8 cellular contexts compared by ENCODE assay signal in the genomic region with DNA sequence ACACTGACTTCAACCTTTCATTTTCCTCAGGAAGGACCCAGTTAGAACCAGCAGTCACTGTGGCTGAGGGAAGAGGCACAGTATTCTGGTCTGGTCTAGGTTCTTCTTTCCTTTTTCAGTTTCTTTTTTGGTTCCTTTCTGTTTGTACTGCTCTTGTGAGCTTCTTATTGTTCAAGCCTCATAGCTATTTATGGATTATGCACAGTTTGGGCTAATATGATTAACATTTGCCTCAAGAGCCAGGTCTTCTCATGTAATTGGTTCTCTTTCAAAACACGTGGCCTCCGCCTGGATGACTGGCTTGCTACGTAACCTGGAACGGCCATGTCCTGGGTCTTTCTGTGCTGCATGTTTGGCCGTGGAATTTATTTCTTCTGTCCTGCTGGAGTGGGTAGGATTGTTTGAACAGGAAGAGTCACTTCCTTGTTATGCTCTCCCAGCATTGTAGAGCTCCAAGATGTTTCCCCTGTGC. TPM values are rescaled to one million over a fixed set of nuclear protein-coding genes. Genes with fewer than 3 reads are reported as not detected.
DNase-seq lines count a peak whose midpoint lies in the region; ATAC-seq and TF ChIP-seq lines count a peak whose summit lies in the region.

No MANE protein-coding gene starts in this region.

- DNase-seq in PC-3 (peak; percentile 85), heart left ventricle (peak in 4 of 5 donors; percentile 55 to 75 (median 58)), Caco-2 (no peak), glutamatergic neuron (no peak)
- DNase-seq in stimulated activated naive B cell treated with anti-CD40 and anti-IgM and Interleukin-4, amounts not matched to agents 10 μg/mL and 1 μg/mL and 100 μg/mL, for 72 hours, result peak; percentile 4

- BruUV-seq in PC-3 (replicated peaks; lab: Mats Ljungman, UMichigan) (no TSS peak), Caco-2 (replicated peaks; lab: Mats Ljungman, UMichigan) (no TSS peak)

- ATAC-seq in GM18517 (IDR thresholded peaks at IDR 0.05; ENCODE audit: unreplicated experiment) (peak; percentile 98), HG02759 (IDR thresholded peaks at IDR 0.05; ENCODE audit: unreplicated experiment) (peak; percentile 93), PC-3 (peak; percentile 99), heart left ventricle (peak; percentile 78 to 92 (median 86))
- ATAC-seq in stimulated activated naive B cell treated with anti-CD40 and anti-IgM and Interleukin-4, amounts not matched to agents 10 μg/mL and 1 μg/mL and 100 μg/mL, for 72 hours (replicated peaks), result peak; percentile 91 to 92
- no peak for ATAC-seq in activated T-helper 17 cell treated with anti-CD3 and anti-CD28 coated beads, Interleukin-2, amount 50 U/mL, for 72 hours (replicated peaks)

- no peaks in the 10 kb centered on the region for H4K20me1 ChIP-seq in PC-3 (ENCODE audit: low read length)

- H3K36me3 Mint-ChIP-seq in stimulated activated naive B cell treated with anti-CD40 and anti-IgM and Interleukin-4, amounts not matched to agents 10 μg/mL and 1 μg/mL and 100 μg/mL, for 72 hours, result no peaks in the 10 kb centered on the region
- H3K36me3 Mint-ChIP-seq in activated T-helper 17 cell treated with anti-CD3 and anti-CD28 coated beads, Interleukin-2, amount 50 U/mL, for 72 hours (ENCODE audit: low read depth), result no peaks in the 10 kb centered on the region
- no peaks in the 10 kb centered on the region for H3K36me3 Mint-ChIP-seq in Caco-2 (ENCODE audit: insufficient read depth, unreplicated experiment)
- H3K36me3 Mint-ChIP-seq in glutamatergic neuron (ENCODE audit: unreplicated experiment), result no peaks in the 10 kb centered on the region

- no peaks in the 10 kb centered on the region for H3K27me3 Mint-ChIP-seq in stimulated activated naive B cell treated with anti-CD40 and anti-IgM and Interleukin-4, amounts not matched to agents 10 μg/mL and 1 μg/mL and 100 μg/mL, for 72 hours
- H3K27me3 Mint-ChIP-seq in activated T-helper 17 cell treated with anti-CD3 and anti-CD28 coated beads, Interleukin-2, amount 50 U/mL, for 72 hours, result no peaks in the 10 kb centered on the region
- peaks cover 3% of the 10 kb centered on the region for H3K27me3 Mint-ChIP-seq in Caco-2 (ENCODE audit: insufficient read depth, unreplicated experiment)
- peaks cover 1% of the 10 kb centered on the region for H3K27me3 Mint-ChIP-seq in glutamatergic neuron (ENCODE audit: unreplicated experiment)

- TF ChIP-seq CTCF in PC-3 (conservative IDR thresholded peaks at IDR 0.05; ENCODE audit: low read depth, low read length), result no peak
- TF ChIP-seq CTCF in heart left ventricle (IDR thresholded peaks at IDR 0.05), result no peak
- TF ChIP-seq CTCF in Caco-2 (IDR thresholded peaks at IDR 0.05; ENCODE audit: insufficient read depth in 1 of 2, low read depth in 1 of 2, low read length in 1 of 2, severe bottlenecking in 1 of 2, unreplicated experiment in 1 of 2), result no peak
- TF ChIP-seq CTCF in glutamatergic neuron (IDR thresholded peaks at IDR 0.05; ENCODE audit: partially characterized antibody, unreplicated experiment), result no peak

- H3K36me3 ChIP-seq in PC-3 (ENCODE audit: low read depth, low read length) (no peaks in the 10 kb centered on the region), heart left ventricle (no peaks in the 10 kb centered on the region), Caco-2 (ENCODE audit: control insufficient read depth, insufficient read depth, low read length) (no peaks in the 10 kb centered on the region)

- H3K9me2 ChIP-seq in PC-3 (replicated peaks; ENCODE audit: low read length), result 0 out of 2 replicates have a peak, but pooled peaks cover 4% of the 10 kb centered on the region

- peak overlapping the region; percentile 43 to 69 for H3K4me3 Mint-ChIP-seq in stimulated activated naive B cell treated with anti-CD40 and anti-IgM and Interleukin-4, amounts not matched to agents 10 μg/mL and 1 μg/mL and 100 μg/mL, for 72 hours
- no peak overlapping the region for H3K4me3 Mint-ChIP-seq in activated T-helper 17 cell treated with anti-CD3 and anti-CD28 coated beads, Interleukin-2, amount 50 U/mL, for 72 hours
- H3K4me3 Mint-ChIP-seq in Caco-2 (ENCODE audit: unreplicated experiment), result no peak overlapping the region
- H3K4me3 Mint-ChIP-seq in glutamatergic neuron (ENCODE audit: unreplicated experiment), result no peak overlapping the region

- H3K27ac ChIP-seq in PC-3 (ENCODE audit: low read length), result peak overlapping the region; percentile 80
- H3K27ac ChIP-seq in heart left ventricle, result peak overlapping the region in 11 of 12 donors; percentile 50 to 90 (median 73)

- POLR2A ChIA-PET in PC-3 (lab: Charles Lee; ENCODE audit: unreplicated experiment), result interaction anchor here (0.5 to 1.0 kb wide), 3 partner anchors 11 to 44 kb away, joined by 4 to 9 read pairs (median 8); no protein-coding TSS in a partner anchor
- POLR2A ChIA-PET in Caco-2 (lab: Charles Lee), result no interaction called here

- peak overlapping the region; percentile 60 for H3K4me2 ChIP-seq in PC-3 (ENCODE audit: low read length)

- H3K27ac Mint-ChIP-seq in stimulated activated naive B cell treated with anti-CD40 and anti-IgM and Interleukin-4, amounts not matched to agents 10 μg/mL and 1 μg/mL and 100 μg/mL, for 72 hours, result peak overlapping the region; percentile 53
- no peak overlapping the region for H3K27ac Mint-ChIP-seq in activated T-helper 17 cell treated with anti-CD3 and anti-CD28 coated beads, Interleukin-2, amount 50 U/mL, for 72 hours
- no peak overlapping the region for H3K27ac Mint-ChIP-seq in Caco-2 (ENCODE audit: unreplicated experiment)
- H3K27ac Mint-ChIP-seq in glutamatergic neuron (ENCODE audit: unreplicated experiment), result no peak overlapping the region

- no peaks in the 10 kb centered on the region for H3K79me2 ChIP-seq in PC-3 (ENCODE audit: low read length)

- H3K4me1 Mint-ChIP-seq in stimulated activated naive B cell treated with anti-CD40 and anti-IgM and Interleukin-4, amounts not matched to agents 10 μg/mL and 1 μg/mL and 100 μg/mL, for 72 hours, result peaks cover 8 to 14% of the 10 kb centered on the region in 2 donors
- H3K4me1 Mint-ChIP-seq in activated T-helper 17 cell treated with anti-CD3 and anti-CD28 coated beads, Interleukin-2, amount 50 U/mL, for 72 hours, result no peaks in the 10 kb centered on the region
- H3K4me1 Mint-ChIP-seq in Caco-2 (ENCODE audit: low read depth, unreplicated experiment), result peaks cover 10% of the 10 kb centered on the region
- H3K4me1 Mint-ChIP-seq in glutamatergic neuron (ENCODE audit: low read depth, unreplicated experiment), result peaks cover 4% of the 10 kb centered on the region

- H3K27me3 ChIP-seq in PC-3 (ENCODE audit: low read length), result no peaks in the 10 kb centered on the region
- H3K27me3 ChIP-seq in heart left ventricle, result no peaks in the 10 kb centered on the region
- no peaks in the 10 kb centered on the region for H3K27me3 ChIP-seq in Caco-2 (replicated peaks; ENCODE audit: control insufficient read depth, insufficient read depth, low read length)

- no peak for TF ChIP-seq POLR2A in heart left ventricle (IDR thresholded peaks at IDR 0.05)

- H3F3A ChIP-seq in PC-3 (ENCODE audit: low read length, unreplicated experiment), result no peaks in the 10 kb centered on the region

- intact Hi-C loops in PC-3 (cut with micrococcal nuclease), result loop anchor here (1.0 to 2.0 kb wide), 3 partner anchors 11 to 137 kb away; no protein-coding TSS in a partner anchor
- intact Hi-C loops in heart left ventricle (cut with DNase I), result loop anchor here in 3 of 10 donors (5.0 kb wide), 2 partner anchors 37 to 42 kb away; a partner anchor contains a TSS
- intact Hi-C loops in Caco-2 (cut with micrococcal nuclease; ENCODE audit: unreplicated experiment), result no loop called here

- H3K4me3 ChIP-seq in PC-3 (ENCODE audit: low read length), result peak overlapping the region; percentile 31
- H3K4me3 ChIP-seq in heart left ventricle, result peak overlapping the region in 9 of 12 donors; percentile 8 to 49 (median 37)
- no peak overlapping the region for H3K4me3 ChIP-seq in Caco-2 (ENCODE audit: low read depth, low read length)

- H2AFZ ChIP-seq in PC-3 (ENCODE audit: low read length), result peak overlapping the region; percentile 82

- peak overlapping the region; percentile 57 for H3K9ac ChIP-seq in PC-3 (ENCODE audit: low read length)

- H3K4me1 ChIP-seq in PC-3 (ENCODE audit: insufficient read depth, low read length), result peaks cover 22% of the 10 kb centered on the region
- peaks cover 0 to 59% (median 27%) of the 10 kb centered on the region in 12 donors for H3K4me1 ChIP-seq in heart left ventricle
- H3K4me1 ChIP-seq in Caco-2, result no peaks in the 10 kb centered on the region

- no peaks in the 10 kb centered on the region for H3K9me3 Mint-ChIP-seq in stimulated activated naive B cell treated with anti-CD40 and anti-IgM and Interleukin-4, amounts not matched to agents 10 μg/mL and 1 μg/mL and 100 μg/mL, for 72 hours
- H3K9me3 Mint-ChIP-seq in activated T-helper 17 cell treated with anti-CD3 and anti-CD28 coated beads, Interleukin-2, amount 50 U/mL, for 72 hours, result no peaks in the 10 kb centered on the region
- H3K9me3 Mint-ChIP-seq in Caco-2 (ENCODE audit: unreplicated experiment) (no peaks in the 10 kb centered on the region), glutamatergic neuron (ENCODE audit: unreplicated experiment) (peaks cover 2% of the 10 kb centered on the region)

- CTCF ChIA-PET in PC-3 (lab: Charles Lee), result interaction anchor here (0.6 to 0.7 kb wide), 3 partner anchors 207 to 656 kb away, joined by 3 to 5 read pairs (median 3); no protein-coding TSS in a partner anchor
- CTCF ChIA-PET in Caco-2 (lab: Charles Lee), result no interaction called here

- 28 to 51% (median 36%) methylated on average over 5 of the region's 5 CpGs for WGBS in heart left ventricle, 4 donors

- H3K9me3 ChIP-seq in PC-3 (ENCODE audit: low read length), result no peaks in the 10 kb centered on the region
- H3K9me3 ChIP-seq in heart left ventricle, result no peaks in the 10 kb centered on the region
- H3K9me3 ChIP-seq in Caco-2, result no peaks in the 10 kb centered on the region

RNA-seq across cellular contexts. Expression of a gene that starts 43.3 kb away (rescaled TPM):
- total RNA-seq in PC-3 (2014; rRNA removed) (5.4 and 13.5 TPM in 2 replicates), heart left ventricle (10 to 100 TPM; 19.0 to 35.6 (median 27.3) TPM), Caco-2 (2022) (7.4 and 9.2 TPM in 2 replicates), glutamatergic neuron (ENCODE audit: unreplicated experiment) (65.1 TPM)
- 1 to 10 TPM; 4.8 to 5.3 TPM for polyA plus RNA-seq in heart left ventricle
- 1 to 10 TPM in 1 of 2 donors, under 1 TPM in 1; 0.37 to 5.8 TPM for total RNA-seq in activated T-helper 17 cell treated with anti-CD3 and anti-CD28 coated beads, Interleukin-2, amount 50 U/mL, for 72 hours

Comparison
In these comparisons a context has a peak if more than half of its experiments do, and no peak if none do; other contexts are left out.
1. DNase-seq: peak in PC-3 (single experiment), heart left ventricle (4 of 5) and stimulated activated naive B cell treated with anti-CD40 and anti-IgM and Interleukin-4, amounts not matched to agents 10 μg/mL and 1 μg/mL and 100 μg/mL, for 72 hours (single experiment); none in Caco-2 (0 of 2) and glutamatergic neuron (single experiment).
2. H3K4me3 Mint-ChIP-seq: peak in stimulated activated naive B cell treated with anti-CD40 and anti-IgM and Interleukin-4, amounts not matched to agents 10 μg/mL and 1 μg/mL and 100 μg/mL, for 72 hours (2 of 2); none in activated T-helper 17 cell treated with anti-CD3 and anti-CD28 coated beads, Interleukin-2, amount 50 U/mL, for 72 hours (single experiment), Caco-2 (single experiment) and glutamatergic neuron (single experiment).